ENCODE assay signal across 19 cellular contexts in genomic region chr11:3002871-3003270, GRCh38. TPM values are rescaled to one million over a fixed set of nuclear protein-coding genes. Genes with fewer than 3 reads are reported as not detected.
DNase-seq lines count a peak whose midpoint lies in the region; TF ChIP-seq lines count a peak whose summit lies in the region.
"Had no signal": no experiment of that assay in that cellular context is flagged by ENCODE, and none has a peak within 500 bp of the region (broad histone marks: within the 10 kb centered on the region; RNA-seq: fewer than 3 reads in every experiment).

No MANE protein-coding gene starts in this region.

- no peak overlapping the region for H3K9ac ChIP-seq in colonic mucosa (ENCODE audit: low read depth in 2 of 2, low read length in 2 of 2)

- peaks cover 13% of the 10 kb centered on the region for H3K4me1 Mint-ChIP-seq in activated CD4-positive, alpha-beta T cell treated with anti-CD3 and anti-CD28 coated beads, Interleukin-2, amount 10 ng/mL, durations not matched to agents 7 days and 5 days
- peaks cover 29% of the 10 kb centered on the region for H3K4me1 Mint-ChIP-seq in activated naive CD8-positive, alpha-beta T cell treated with anti-CD3 and anti-CD28 coated beads for 36 hours

- no peak for TF ChIP-seq POLR2A in suprapubic skin (IDR thresholded peaks at IDR 0.05)

- CTCF ChIA-PET in activated CD4-positive, alpha-beta T cell treated with anti-CD3 and anti-CD28 coated beads, Interleukin-2, amount 10 ng/mL, durations not matched to agents 7 days and 5 days (lab: Charles Lee), result interaction anchor here (1.7 to 4.9 kb wide), 3 partner anchors 8 to 12 kb away, joined by 4 to 18 read pairs (median 6); no protein-coding TSS in a partner anchor

- no peak for TF ChIP-seq EP300 in suprapubic skin (IDR thresholded peaks at IDR 0.05)

- POLR2A ChIA-PET in activated CD4-positive, alpha-beta T cell treated with anti-CD3 and anti-CD28 coated beads, Interleukin-2, amount 10 ng/mL, durations not matched to agents 7 days and 5 days (lab: Charles Lee), result no interaction called here

- TF ChIP-seq CTCF in suprapubic skin (IDR thresholded peaks at IDR 0.05) (no peak), colonic mucosa (IDR thresholded peaks at IDR 0.05) (no peak)

- no peaks in the 10 kb centered on the region for H3K27me3 Mint-ChIP-seq in activated CD4-positive, alpha-beta T cell treated with anti-CD3 and anti-CD28 coated beads, Interleukin-2, amount 10 ng/mL, durations not matched to agents 7 days and 5 days
- no peaks in the 10 kb centered on the region for H3K27me3 Mint-ChIP-seq in activated naive CD8-positive, alpha-beta T cell treated with anti-CD3 and anti-CD28 coated beads for 36 hours
- H3K27me3 Mint-ChIP-seq: naive B cell had no signal

- H3K4me1 ChIP-seq in suprapubic skin, result peaks cover 47% of the 10 kb centered on the region
- H3K4me1 ChIP-seq in colonic mucosa, result no peaks in the 10 kb centered on the region
- H3K4me1 ChIP-seq: A549 had no signal

- H3K36me3 ChIP-seq in suprapubic skin, result peaks cover 75% of the 10 kb centered on the region
- H3K36me3 ChIP-seq in colonic mucosa, result peaks cover 3% of the 10 kb centered on the region

- H3K9me3 Mint-ChIP-seq in activated CD4-positive, alpha-beta T cell treated with anti-CD3 and anti-CD28 coated beads, Interleukin-2, amount 10 ng/mL, durations not matched to agents 7 days and 5 days, result no peaks in the 10 kb centered on the region
- H3K9me3 Mint-ChIP-seq in activated naive CD8-positive, alpha-beta T cell treated with anti-CD3 and anti-CD28 coated beads for 36 hours, result no peaks in the 10 kb centered on the region
- H3K9me3 Mint-ChIP-seq: activated T-helper 2 cell treated with anti-CD3 and anti-CD28 coated beads, Interferon-gamma antibody, Interleukin-2, Interleukin-4, amounts not matched to agents 10 μg/mL and 5 μg/mL and 100 μg/mL, durations not matched to agents 14 hours and 24 hours and 36 hours; naive B cell had no signal

- intact Hi-C loops in colonic mucosa (cut with DNase I), result no loop called here

- H3K4me3 Mint-ChIP-seq in activated CD4-positive, alpha-beta T cell treated with anti-CD3 and anti-CD28 coated beads, Interleukin-2, amount 10 ng/mL, durations not matched to agents 7 days and 5 days, result no peak overlapping the region
- no peak overlapping the region for H3K4me3 Mint-ChIP-seq in activated naive CD8-positive, alpha-beta T cell treated with anti-CD3 and anti-CD28 coated beads for 36 hours

- peaks cover 59% of the 10 kb centered on the region for H3K36me3 Mint-ChIP-seq in activated CD4-positive, alpha-beta T cell treated with anti-CD3 and anti-CD28 coated beads, Interleukin-2, amount 10 ng/mL, durations not matched to agents 7 days and 5 days (ENCODE audit: low read depth)
- peaks cover 31% of the 10 kb centered on the region for H3K36me3 Mint-ChIP-seq in activated naive CD8-positive, alpha-beta T cell treated with anti-CD3 and anti-CD28 coated beads for 36 hours

- H3K4me3 ChIP-seq in suprapubic skin, result no peak overlapping the region
- no peak overlapping the region for H3K4me3 ChIP-seq in colonic mucosa
- H3K4me3 ChIP-seq: A549 had no signal

- H3K27me3 ChIP-seq in suprapubic skin (no peaks in the 10 kb centered on the region), colonic mucosa (no peaks in the 10 kb centered on the region)

- WGBS in suprapubic skin, result 72% methylated on average over 8 of the region's 8 CpGs

- peak overlapping the region; percentile 77 for H3K27ac Mint-ChIP-seq in activated CD4-positive, alpha-beta T cell treated with anti-CD3 and anti-CD28 coated beads, Interleukin-2, amount 10 ng/mL, durations not matched to agents 7 days and 5 days
- peak overlapping the region; percentile 36 for H3K27ac Mint-ChIP-seq in activated naive CD8-positive, alpha-beta T cell treated with anti-CD3 and anti-CD28 coated beads for 36 hours
- H3K27ac Mint-ChIP-seq: activated T-helper 2 cell treated with anti-CD3 and anti-CD28 coated beads, Interferon-gamma antibody, Interleukin-2, Interleukin-4, amounts not matched to agents 10 μg/mL and 5 μg/mL and 100 μg/mL, durations not matched to agents 14 hours and 24 hours and 36 hours had no signal

- H3K27ac ChIP-seq in epithelial cell of prostate, result peak overlapping the region; percentile 89
- H3K27ac ChIP-seq in suprapubic skin, result no peak overlapping the region
- H3K27ac ChIP-seq in colonic mucosa, result no peak overlapping the region
- H3K27ac ChIP-seq: A549 had no signal

- H3K9me3 ChIP-seq in suprapubic skin (no peaks in the 10 kb centered on the region), colonic mucosa (no peaks in the 10 kb centered on the region)
- H3K9me3 ChIP-seq: A549 had no signal

- DNase-seq in activated CD4-positive, alpha-beta T cell treated with anti-CD3 and anti-CD28 coated beads, Interleukin-2, amount 10 ng/mL, durations not matched to agents 7 days and 5 days, result no peak
- DNase-seq in activated CD4-positive, alpha-beta T cell treated with anti-CD3 and anti-CD28 coated beads, Interleukin-2, amount 50 U/mL, for 48 hours, result no peak
- no peak for DNase-seq in activated naive CD8-positive, alpha-beta T cell treated with anti-CD3 and anti-CD28 coated beads for 36 hours
- DNase-seq in epithelial cell of prostate (ENCODE audit: low read depth, low spot score), result no peak
- DNase-seq in suprapubic skin (ENCODE audit: low spot score in 2 of 2), result peak; percentile 54 to 65
- no peak for DNase-seq in colonic mucosa
- DNase-seq in SW 1271 (lab: John Stamatoyannopoulos, UW), result no peak
- DNase-seq in superior temporal gyrus (ENCODE audit: extremely low spot score), result no peak
- DNase-seq: DMS153; foreskin fibroblast; GDM1; hippocampal formation; naive B cell; NCI-H1048; NCI-H2081; NCI-H446 treated with DMSO at 0.1 percent for 48 hours; stimulated activated naive CD4-positive, alpha-beta T cell treated with Interleukin-2 at 50 U/mL for 16 hours had no signal

RNA-seq across cellular contexts. Expression of gene NAP1L4, which starts 10.7 kb away (rescaled TPM):
- total RNA-seq in activated CD4-positive, alpha-beta T cell treated with anti-CD3 and anti-CD28 coated beads, Interleukin-2, amount 10 ng/mL, durations not matched to agents 7 days and 5 days, result 100 to 1,000 TPM; 354 to 367 TPM
- 100 to 1,000 TPM; 222 to 226 TPM for total RNA-seq in activated naive CD8-positive, alpha-beta T cell treated with anti-CD3 and anti-CD28 coated beads for 36 hours
- 100 to 1,000 TPM in 2 of 4 donors, 10 to 100 TPM in 2; 70.7 to 150 (median 97.5) TPM for total RNA-seq in suprapubic skin
- total RNA-seq in colonic mucosa, result 100 to 1,000 TPM in 1 of 2 donors, 10 to 100 TPM in 1; 96.1 to 134 TPM

RNA-seq across cellular contexts. Expression of gene CARS1, which starts 54.4 kb away (rescaled TPM):
- total RNA-seq in activated CD4-positive, alpha-beta T cell treated with anti-CD3 and anti-CD28 coated beads, Interleukin-2, amount 10 ng/mL, durations not matched to agents 7 days and 5 days, result 10 to 100 TPM; 81.4 to 97.6 TPM
- total RNA-seq in activated naive CD8-positive, alpha-beta T cell treated with anti-CD3 and anti-CD28 coated beads for 36 hours, result 100 to 1,000 TPM in 1 of 2 experiments, 10 to 100 TPM in 1; 96.6 to 101 TPM
- total RNA-seq in suprapubic skin (10 to 100 TPM; 38.1 to 66.5 (median 40.9) TPM), colonic mucosa (10 to 100 TPM; 48.4 to 74.3 TPM)

Comparison
In these comparisons a context has a peak if more than half of its experiments do, and no peak if none do; other contexts are left out.
1. DNase-seq: peak in suprapubic skin (2 of 2); none in activated CD4-positive, alpha-beta T cell treated with anti-CD3 and anti-CD28 coated beads, Interleukin-2, amount 10 ng/mL, durations not matched to agents 7 days and 5 days (single experiment), activated CD4-positive, alpha-beta T cell treated with anti-CD3 and anti-CD28 coated beads, Interleukin-2, amount 50 U/mL, for 48 hours (0 of 2), activated naive CD8-positive, alpha-beta T cell treated with anti-CD3 and anti-CD28 coated beads for 36 hours (single experiment), epithelial cell of prostate (single experiment), colonic mucosa (single experiment), SW 1271 (0 of 2) and superior temporal gyrus (single experiment).